Comparison of ENCODE assay signal across 12 cellular contexts in the genomic region with DNA sequence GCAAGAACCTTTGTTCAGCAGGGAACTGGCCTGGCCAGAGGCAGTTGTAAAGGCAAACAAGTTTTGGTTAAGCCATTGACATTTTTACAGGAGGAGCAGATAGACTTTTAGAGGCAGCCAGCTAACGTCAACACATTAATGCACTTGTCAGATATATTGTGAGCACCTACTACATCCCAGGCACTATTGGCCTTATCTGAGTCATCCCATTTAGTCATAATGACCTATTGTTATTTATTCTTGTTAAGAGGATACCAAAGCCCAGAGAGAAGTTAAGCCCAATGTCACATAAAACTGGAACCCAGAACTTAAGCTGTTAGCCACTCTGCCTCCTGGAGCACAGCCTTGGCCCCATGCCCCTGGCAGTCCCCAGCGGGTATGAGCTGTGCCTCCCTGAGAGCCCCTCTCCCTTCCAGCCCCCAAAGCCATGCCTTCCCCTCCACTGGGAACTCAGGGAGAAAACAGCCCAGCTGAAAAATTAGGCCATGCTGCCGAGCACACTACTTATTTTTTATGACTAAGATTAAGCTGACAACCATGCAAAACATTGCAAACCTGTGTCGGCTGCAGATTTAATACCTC. TPM values are rescaled to one million over a fixed set of nuclear protein-coding genes. Genes with fewer than 3 reads are reported as not detected.
A peak's percentile ranks its signal among the peaks of the same experiment; 100 is the strongest.
DNase-seq lines count a peak whose midpoint lies in the region; ATAC-seq, FAIRE-seq and TF ChIP-seq lines count a peak whose summit lies in the region.
"Had no signal": no experiment of that assay in that cellular context is flagged by ENCODE, and none has a peak within 500 bp of the region (broad histone marks: within the 10 kb centered on the region; RNA-seq: fewer than 3 reads in every experiment).

No MANE protein-coding gene starts in this region.

- intact Hi-C loops in left ventricle myocardium inferior (cut with micrococcal nuclease), result no loop called here
- intact Hi-C loops in Right ventricle myocardium inferior (cut with DNase I), result no loop called here
- intact Hi-C loops in vagina (cut with DNase I), result no loop called here

- H3K4me1 ChIP-seq in left ventricle myocardium inferior (peaks cover 67% of the 10 kb centered on the region), muscle layer of colon (ENCODE audit: insufficient read depth, low read length) (peaks cover 55% of the 10 kb centered on the region), vagina (peaks cover 57% of the 10 kb centered on the region)

- TF ChIP-seq CTCF in left ventricle myocardium inferior (IDR thresholded peaks at IDR 0.05; ENCODE audit: borderline replicate concordance), result no peak
- no peak for TF ChIP-seq CTCF in chondrocyte (IDR thresholded peaks at IDR 0.05)
- no peak for TF ChIP-seq CTCF in vagina (IDR thresholded peaks at IDR 0.05)

- H3K9me3 Mint-ChIP-seq in chondrocyte (ENCODE audit: low read depth), result no peaks in the 10 kb centered on the region
- H3K9me3 Mint-ChIP-seq: activated B cell treated with CpG ODN at 0.5 μM for 24 hours had no signal

- FAIRE-seq in GM12892 (lab: Jason Lieb, UNC), result no peak
- FAIRE-seq: endometrium, G401.6 had no signal

- H3K27ac ChIP-seq in left ventricle myocardium inferior (replicated peaks) (peak overlapping the region; percentile 61), muscle layer of colon (ENCODE audit: low read depth, low read length) (peak overlapping the region; percentile 81), vagina (peak overlapping the region; percentile 7)

- H3K27me3 ChIP-seq in left ventricle myocardium inferior (ENCODE audit: low read depth), result no peaks in the 10 kb centered on the region
- no peaks in the 10 kb centered on the region for H3K27me3 ChIP-seq in muscle layer of colon (ENCODE audit: control insufficient read depth in 1 of 2, insufficient read depth in 2 of 2, low read length in 2 of 2)
- no peaks in the 10 kb centered on the region for H3K27me3 ChIP-seq in vagina

- H3K9me3 ChIP-seq in left ventricle myocardium inferior (replicated peaks), result no peaks in the 10 kb centered on the region
- H3K9me3 ChIP-seq in muscle layer of colon (ENCODE audit: low read length), result no peaks in the 10 kb centered on the region
- H3K9me3 ChIP-seq in vagina, result no peaks in the 10 kb centered on the region

- H3K36me3 ChIP-seq in left ventricle myocardium inferior (peaks cover 16% of the 10 kb centered on the region), muscle layer of colon (ENCODE audit: insufficient read depth, low read length) (peaks cover 4% of the 10 kb centered on the region), vagina (peaks cover 0 to 9% of the 10 kb centered on the region in 2 donors)

- no peaks in the 10 kb centered on the region for H3K27me3 Mint-ChIP-seq in chondrocyte (ENCODE audit: low read depth)
- H3K27me3 Mint-ChIP-seq: activated B cell treated with CpG ODN at 0.5 μM for 24 hours had no signal

- H3K4me3 ChIP-seq in left ventricle myocardium inferior (no peak overlapping the region), muscle layer of colon (ENCODE audit: low read depth in 1 of 2, low read length in 2 of 2) (no peak overlapping the region), vagina (no peak overlapping the region)

- no peak for DNase-seq in left ventricle myocardium inferior
- no peak for DNase-seq in Right ventricle myocardium inferior (ENCODE audit: missing footprints)
- peak; percentile 43 for DNase-seq in chondrocyte (ENCODE audit: low spot score)
- DNase-seq in vagina (ENCODE audit: extremely low spot score in 2 of 2), result no peak
- DNase-seq in GM12892 (ENCODE audit: insufficient read length), result no peak
- DNase-seq: activated B cell treated with CpG ODN at 0.5 μM for 24 hours, RPMI8226 had no signal

- no peaks in the 10 kb centered on the region for H3K4me1 Mint-ChIP-seq in chondrocyte (ENCODE audit: low read depth)

- H3K4me3 Mint-ChIP-seq in chondrocyte (ENCODE audit: unreplicated experiment), result no peak overlapping the region
- H3K4me3 Mint-ChIP-seq: activated B cell treated with CpG ODN at 0.5 μM for 24 hours had no signal

- H3K27ac Mint-ChIP-seq in chondrocyte (ENCODE audit: unreplicated experiment), result no peak overlapping the region
- H3K27ac Mint-ChIP-seq: activated B cell treated with CpG ODN at 0.5 μM for 24 hours had no signal

- H3K9ac ChIP-seq in muscle layer of colon (ENCODE audit: low read length), result no peak overlapping the region

- peaks cover 2% of the 10 kb centered on the region for H3K36me3 Mint-ChIP-seq in chondrocyte (ENCODE audit: low read depth)

- ATAC-seq in Right ventricle myocardium inferior (no peak), HG03442 (IDR thresholded peaks at IDR 0.05; ENCODE audit: unreplicated experiment) (no peak), HG03439 (IDR thresholded peaks at IDR 0.05; ENCODE audit: unreplicated experiment) (no peak)

- TF ChIP-seq POLR2A in vagina (IDR thresholded peaks at IDR 0.05) (no peak), GM12892 (IDR thresholded peaks at IDR 0.05; ENCODE audit: low read depth, low read length) (no peak)

RNA-seq across cellular contexts. Expression of gene TRIM8, which starts 32.7 kb away (rescaled TPM):
- total RNA-seq in left ventricle myocardium inferior, result 95.1 TPM
- 109 TPM for total RNA-seq in Right ventricle myocardium inferior
- total RNA-seq in chondrocyte, result 40.3 to 74.4 TPM (median 66.8 TPM) in 3 replicates
- total RNA-seq in vagina, result 126 TPM
- polyA plus RNA-seq in GM12892 (2012; ENCODE audit: missing spikeins), result 25.0 TPM

Comparison
In these comparisons a context has a peak if more than half of its experiments do, and no peak if none do; other contexts are left out.
1. H3K27ac ChIP-seq: peak in every context shown above with its lines; median percentile 81 in muscle layer of colon; 61 in left ventricle myocardium inferior; 7 in vagina.